Comparison of ENCODE assay signal across 1 cellular context in genomic region chr4:173399016-173399415, GRCh38.
TF ChIP-seq lines count a peak whose summit lies in the region.

SCRG1 (minus strand) TSS chr4:173399116; CDS start chr4:173391414, 7,702 bp downstream.

TF ChIP-seq in H1, 55 proteins besides CTCF, POLR2A, EP300 and RAD21 (continued from another document):
- no peak for TF ChIP-seq EZH2 (IDR thresholded peaks at IDR 0.05; ENCODE audit: low read depth, low read length, severe bottlenecking)
- no peak for TF ChIP-seq CBX5 (IDR thresholded peaks at IDR 0.05; ENCODE audit: low read depth, low read length)
- no peak for TF ChIP-seq SP1 (IDR thresholded peaks at IDR 0.05; ENCODE audit: low read depth, low read length)
- no peak for TF ChIP-seq SRF (IDR thresholded peaks at IDR 0.05; ENCODE audit: low read depth, low read length)
- no peak for TF ChIP-seq PHF8 (conservative IDR thresholded peaks at IDR 0.05; ENCODE audit: low read depth, low read length)
- TF ChIP-seq RFX5 (IDR thresholded peaks at IDR 0.05; ENCODE audit: borderline replicate concordance, low read depth, low read length) = no peak
- no peak for TF ChIP-seq KDM5A (IDR thresholded peaks at IDR 0.05; ENCODE audit: low read length)
- TF ChIP-seq KDM4A (IDR thresholded peaks at IDR 0.05; ENCODE audit: low read depth, low read length, severe bottlenecking) = no peak
- no peak for TF ChIP-seq CHD2 (IDR thresholded peaks at IDR 0.05; ENCODE audit: low read length)
- TF ChIP-seq RNF2 (IDR thresholded peaks at IDR 0.05; ENCODE audit: borderline replicate concordance, low read depth, low read length, missing control alignments, poor library complexity, severe bottlenecking) = no peak
